In the genomic region with DNA sequence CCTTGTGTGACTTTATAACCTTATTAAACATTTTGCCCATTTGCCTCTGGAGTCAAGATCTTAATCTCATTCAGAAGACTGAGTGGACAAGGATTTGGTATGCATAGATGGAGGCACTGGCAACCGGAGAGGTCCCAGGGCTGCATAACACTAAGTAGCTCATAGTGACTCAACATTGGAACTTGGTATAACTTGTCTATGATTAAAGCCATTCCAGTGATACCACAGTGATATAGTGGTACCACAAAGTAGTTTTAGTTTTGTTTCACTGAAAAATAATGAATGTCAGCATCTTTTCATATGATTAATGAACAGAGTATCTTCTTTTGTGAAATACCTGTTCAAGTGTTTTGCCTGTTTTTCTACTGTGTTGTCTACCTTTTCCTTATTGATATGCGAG, we compare ENCODE assay signal across 18 cellular contexts. TPM values are rescaled to one million over a fixed set of nuclear protein-coding genes. Genes with fewer than 3 reads are reported as not detected.
A peak's percentile ranks its signal among the peaks of the same experiment; 100 is the strongest.
DNase-seq lines count a peak whose midpoint lies in the region; ATAC-seq, FAIRE-seq and TF ChIP-seq lines count a peak whose summit lies in the region.
"Had no signal": no experiment of that assay in that cellular context is flagged by ENCODE, and none has a peak within 500 bp of the region (broad histone marks: within the 10 kb centered on the region; RNA-seq: fewer than 3 reads in every experiment).

No MANE protein-coding gene starts in this region.

- no peak overlapping the region for H2AFZ ChIP-seq in PC-3 (ENCODE audit: low read length)
- H2AFZ ChIP-seq in H1 (ENCODE audit: low read length): no peak overlapping the region
- no peak overlapping the region for H2AFZ ChIP-seq in trophoblast cell (ENCODE audit: insufficient read depth, low read length, poor library complexity)

- H3K4me2 ChIP-seq in PC-3 (ENCODE audit: low read length) (no peak overlapping the region), H1 (ENCODE audit: insufficient read depth in 1 of 2, low read depth in 2 of 2, low read length in 2 of 2) (no peak overlapping the region), trophoblast cell (ENCODE audit: low read length) (no peak overlapping the region)

- no peak for TF ChIP-seq RAD21 in H1 (IDR thresholded peaks at IDR 0.05 in 1 of 2, conservative IDR thresholded peaks at IDR 0.05 in 1 of 2; ENCODE audit: low read depth in 2 of 2, low read length in 2 of 2)

- H2BK20ac ChIP-seq in H1 (ENCODE audit: low read length): no peak overlapping the region

- H3K27me3 ChIP-seq in PC-3 (ENCODE audit: low read length): no peaks in the 10 kb centered on the region
- no peaks in the 10 kb centered on the region for H3K27me3 ChIP-seq in H1 (replicated peaks in 1 of 4; ENCODE audit: control insufficient read depth in 3 of 4, extremely low read depth in 1 of 4, insufficient read depth in 3 of 4, low read length in 3 of 4)
- H3K27me3 ChIP-seq in trophoblast cell (ENCODE audit: insufficient read depth, low read length): no peaks in the 10 kb centered on the region

- 90% methylated on average over 2 of the region's 2 CpGs; no CpG with 5 or more reads in 1 of the 2 experiments for WGBS in H1 (ENCODE audit: extremely low coverage in 1 of 2, insufficient coverage in 1 of 2, insufficient read length in 1 of 2, insufficient replicate concordance in 2 of 2, low coverage in 1 of 2, low lambda C conversion rate in 2 of 2, missing lambda C conversion rate in 1 of 2), 2 experiments
- WGBS in trophoblast cell (ENCODE audit: extremely low coverage, insufficient coverage, insufficient read length): no CpG with 5 or more reads among the region's 2 CpGs

- TF ChIP-seq POLR2A in H1 (IDR thresholded peaks at IDR 0.05; ENCODE audit: control extremely low read depth in 1 of 2, low read depth in 2 of 2, low read length in 2 of 2): no peak

- H2BK12ac ChIP-seq in H1 (ENCODE audit: low read depth, low read length): no peak overlapping the region
- no peak overlapping the region for H2BK12ac ChIP-seq in trophoblast cell (ENCODE audit: low read length)

- no peak overlapping the region for H3K14ac ChIP-seq in H1 (ENCODE audit: insufficient read length)
- H3K14ac ChIP-seq in trophoblast cell (ENCODE audit: low read length): no peak overlapping the region

- H3K9me2 ChIP-seq in PC-3 (replicated peaks; ENCODE audit: low read length): no peaks in the 10 kb centered on the region

- no peak for ATAC-seq in PC-3
- ATAC-seq in HG02981 (IDR thresholded peaks at IDR 0.05; ENCODE audit: unreplicated experiment): no peak
- no peak for ATAC-seq in Right ventricle myocardium inferior
- ATAC-seq: left ventricle myocardium superior had no signal

- H3K18ac ChIP-seq in H1 (ENCODE audit: extremely low read depth, low read length) (no peak overlapping the region), trophoblast cell (ENCODE audit: low read length) (no peak overlapping the region)

- H2BK120ac ChIP-seq in H1 (replicated peaks; ENCODE audit: low read depth, low read length): no peak overlapping the region
- H2BK120ac ChIP-seq in trophoblast cell (ENCODE audit: insufficient read depth, low read length, poor library complexity): no peak overlapping the region

- peak; percentile 83 for DNase-seq in ELR (ENCODE audit: low read depth)
- peak; percentile 24 for DNase-seq in PC-3
- no peak for DNase-seq in H1 (ENCODE audit: low read depth in 1 of 2, low spot score in 2 of 2)
- peak; percentile 66 to 86 for DNase-seq in trophoblast cell
- no peak for DNase-seq in Right ventricle myocardium inferior (ENCODE audit: missing footprints)
- DNase-seq in T1000 (lab: John Stamatoyannopoulos, UW): no peak
- no peak for DNase-seq in NOMO-1 treated with DMSO at 0.1 percent for 48 hours (lab: John Stamatoyannopoulos, UW; ENCODE audit: unreplicated experiment)
- DNase-seq: activated CD4-positive, CD25-positive, alpha-beta regulatory T cell treated with anti-CD3 and anti-CD28 coated beads, Interleukin-2, amount 50 U/mL, for 72 hours; activated CD8-positive, alpha-beta memory T cell treated with anti-CD3 and anti-CD28 coated beads, Interleukin-2, amount 50 U/mL, for 48 hours; CD4-positive, alpha-beta memory T cell; left ventricle myocardium superior; NCI-H1694; NCI-H510A treated with DMSO at 0.1 percent for 48 hours; stimulated activated CD4-positive, alpha-beta T cell treated with anti-CD3 and anti-CD28 coated beads, Interleukin-15, amount 100 ng/mL, for 24 hours had no signal

- H4K20me1 ChIP-seq in PC-3 (ENCODE audit: low read length) (no peaks in the 10 kb centered on the region), H1 (replicated peaks in 1 of 2; ENCODE audit: control insufficient read depth in 1 of 2, insufficient read depth in 2 of 2, low read length in 2 of 2) (peaks cover 0 to 2% of the 10 kb centered on the region in 2 experiments)

- no peak overlapping the region for H3K4me3 ChIP-seq in PC-3 (ENCODE audit: low read length)
- H3K4me3 ChIP-seq in H1 (ENCODE audit: extremely low read depth in 1 of 4, insufficient read depth in 2 of 4, low read depth in 3 of 4, low read length in 4 of 4): no peak overlapping the region
- H3K4me3 ChIP-seq in trophoblast cell (ENCODE audit: low read depth, low read length): no peak overlapping the region

- no peak overlapping the region for H4K5ac ChIP-seq in H1 (ENCODE audit: insufficient read length, low read depth, low read length)

- H3K9me3 ChIP-seq in PC-3 (ENCODE audit: low read length): no peaks in the 10 kb centered on the region
- no peaks in the 10 kb centered on the region for H3K9me3 ChIP-seq in H1 (ENCODE audit: insufficient read depth in 2 of 2, low read depth in 1 of 2, low read length in 1 of 2)
- peaks cover 2% of the 10 kb centered on the region for H3K9me3 ChIP-seq in trophoblast cell (ENCODE audit: insufficient read depth, low read depth, low read length)

- no peaks in the 10 kb centered on the region for H3K4me1 ChIP-seq in PC-3 (ENCODE audit: insufficient read depth, low read length)
- H3K4me1 ChIP-seq in H1 (replicated peaks in 1 of 4; ENCODE audit: control insufficient read depth in 3 of 4, insufficient read depth in 4 of 4, low read length in 3 of 4): 0 out of 7 replicates have a peak, but pooled peaks cover 0 to 2% (median 0%) of the 10 kb centered on the region in 4 experiments
- no peaks in the 10 kb centered on the region for H3K4me1 ChIP-seq in trophoblast cell (ENCODE audit: control insufficient read depth in 1 of 2, insufficient read depth in 2 of 2, low read length in 2 of 2)

- intact Hi-C loops in PC-3 (cut with micrococcal nuclease): no loop called here
- intact Hi-C loops in Right ventricle myocardium inferior (cut with DNase I): no loop called here

- H3K79me1 ChIP-seq in H1 (ENCODE audit: low read depth, low read length) (no peaks in the 10 kb centered on the region), trophoblast cell (ENCODE audit: low read length) (no peaks in the 10 kb centered on the region)

- H4K91ac ChIP-seq in H1 (replicated peaks; ENCODE audit: insufficient read length, low read length): no peak overlapping the region
- H4K91ac ChIP-seq in trophoblast cell (ENCODE audit: low read depth, low read length): no peak overlapping the region

- 0 out of 2 replicates have a peak, but pooled peaks cover 5% of the 10 kb centered on the region for H3K36me3 ChIP-seq in PC-3 (ENCODE audit: low read depth, low read length)
- peaks cover 0 to 7% (median 3%) of the 10 kb centered on the region in 4 experiments; a peak in 1 of 8 replicates for H3K36me3 ChIP-seq in H1 (ENCODE audit: control insufficient read depth in 2 of 4, insufficient read depth in 4 of 4, low read length in 3 of 4)
- peaks cover 4 to 5% of the 10 kb centered on the region in 2 experiments for H3K36me3 ChIP-seq in trophoblast cell (ENCODE audit: control insufficient read depth in 1 of 2, insufficient read depth in 2 of 2, low read length in 2 of 2)

- no peak overlapping the region for H2AK5ac ChIP-seq in H1 (ENCODE audit: low read depth, low read length)
- H2AK5ac ChIP-seq in trophoblast cell (ENCODE audit: low read length): no peak overlapping the region

- CTCF ChIA-PET in PC-3 (lab: Charles Lee): interaction anchor here (0.6 kb wide), 1 partner anchor 31 kb away, joined by 7 read pairs; no protein-coding TSS in a partner anchor
- CTCF ChIA-PET in H1 (lab: Charles Lee; ENCODE audit: partially characterized antibody): interaction anchor here (0.6 to 1.5 kb wide), 5 partner anchors 9 to 58 kb away, joined by 3 to 10 read pairs (median 4); partner anchors contain the start of gene RNF6

- H2BK5ac ChIP-seq in H1 (ENCODE audit: low read depth, low read length) (no peak overlapping the region), trophoblast cell (ENCODE audit: low read depth, low read length, poor library complexity) (no peak overlapping the region)

- no peaks in the 10 kb centered on the region for H3K23me2 ChIP-seq in H1 (ENCODE audit: low read depth, low read length)

- no peaks in the 10 kb centered on the region for H3F3A ChIP-seq in PC-3 (ENCODE audit: low read length, unreplicated experiment)

- H3K9ac ChIP-seq in PC-3 (ENCODE audit: low read length) (no peak overlapping the region), H1 (replicated peaks in 1 of 4; ENCODE audit: extremely low read depth in 1 of 4, low read depth in 3 of 4, low read length in 3 of 4) (no peak overlapping the region), trophoblast cell (ENCODE audit: low read length) (no peak overlapping the region)

- peak; percentile 13 for FAIRE-seq in H1 (lab: Jason Lieb, UNC)
- FAIRE-seq: endometrium, GM12892 had no signal

- H3K56ac ChIP-seq in H1 (replicated peaks; ENCODE audit: insufficient read length, low read depth, low read length): no peak overlapping the region

- no peak for TF ChIP-seq EP300 in H1 (IDR thresholded peaks at IDR 0.05; ENCODE audit: borderline replicate concordance in 1 of 2, low read depth in 2 of 2, low read length in 2 of 2)

- H3K27ac ChIP-seq in PC-3 (ENCODE audit: low read length): no peak overlapping the region
- H3K27ac ChIP-seq in H1 (ENCODE audit: low read depth, low read length): no peak overlapping the region
- H3K27ac ChIP-seq in trophoblast cell (ENCODE audit: low read depth, low read length): no peak overlapping the region
- H3K27ac ChIP-seq: HL-60 had no signal

- H3K23ac ChIP-seq in H1 (ENCODE audit: insufficient read length) (no peak overlapping the region), trophoblast cell (ENCODE audit: low read length) (no peak overlapping the region)

- H4K8ac ChIP-seq in H1 (ENCODE audit: extremely low read depth, insufficient read depth, low read length): no peak overlapping the region
- no peak overlapping the region for H4K8ac ChIP-seq in trophoblast cell (ENCODE audit: low read depth, low read length)

- no peak overlapping the region for H2BK15ac ChIP-seq in H1 (ENCODE audit: low read length)

- POLR2A ChIA-PET in PC-3 (lab: Charles Lee; ENCODE audit: unreplicated experiment) (interaction anchor here (0.7 kb wide), 1 partner anchor 78 kb away, joined by 3 read pairs; no protein-coding TSS in a partner anchor), H1 (lab: Charles Lee; ENCODE audit: partially characterized antibody) (no interaction called here)

- TF ChIP-seq CTCF in PC-3 (conservative IDR thresholded peaks at IDR 0.05; ENCODE audit: low read depth, low read length) (no peak), H1 (IDR thresholded peaks at IDR 0.05; ENCODE audit: control extremely low read depth in 1 of 3, insufficient read depth in 1 of 3, low read depth in 1 of 3, low read length in 3 of 3) (no peak)

- H3K4ac ChIP-seq in H1 (replicated peaks; ENCODE audit: insufficient read length, low read depth, low read length) (no peak overlapping the region), trophoblast cell (ENCODE audit: low read depth, low read length) (no peak overlapping the region)

- H3K79me2 ChIP-seq in PC-3 (ENCODE audit: low read length): peaks cover 40% of the 10 kb centered on the region
- peaks cover 0 to 52% of the 10 kb centered on the region in 2 experiments; a peak in 2 of 4 replicates for H3K79me2 ChIP-seq in H1 (ENCODE audit: control insufficient read depth in 1 of 2, insufficient read depth in 2 of 2, low read length in 2 of 2)
- H3K79me2 ChIP-seq in trophoblast cell (ENCODE audit: control insufficient read depth, insufficient read depth, low read length, poor library complexity): no peaks in the 10 kb centered on the region

- no TSS peak for BruUV-seq in PC-3 (replicated peaks; lab: Mats Ljungman, UMichigan)

- H4K12ac ChIP-seq in trophoblast cell (ENCODE audit: low read depth, low read length): no peak overlapping the region

RNA-seq across cellular contexts. Expression of gene CDK8, which starts 26.4 kb away (rescaled TPM):
- total RNA-seq in PC-3 (2014; rRNA removed) (14.5 and 18.7 TPM in 2 replicates), Right ventricle myocardium inferior (10.3 TPM)
- 22.1 and 23.7 TPM in 2 replicates for total RNA-seq in H1 (2021; fragmentation: NEBNext Ultra II Directional; extraction: Animal tissue kit (Norgen Biotek cat#: 25700))
- polyA plus RNA-seq in H1 (2011; rRNA removed): 14.1 and 25.6 TPM in 2 replicates
- polyA plus RNA-seq in H1 (2011; cell fraction: cytosol; rRNA removed): 22.6 TPM
- polyA plus RNA-seq in H1 (2011; cell fraction: nucleus; rRNA removed): 20.3 TPM
- 16.3 to 18.6 TPM (median 18.0 TPM) in 4 replicates for polyA plus RNA-seq in H1 (2012, experiment 1 of 2)
- 3.3 TPM for polyA plus RNA-seq in H1 (2012, experiment 2 of 2)
- 22.8 TPM for polyA plus RNA-seq in H1 (2013, experiment 1 of 2)
- 20.2 TPM for polyA plus RNA-seq in H1 (2013, experiment 2 of 2)
- 41.1 and 43.9 TPM in 2 replicates for polyA minus RNA-seq in H1 (2011; rRNA and poly(A)+ RNA removed)
- 16.9 TPM for polyA minus RNA-seq in H1 (2011; cell fraction: cytosol; rRNA and poly(A)+ RNA removed)
- 23.4 TPM for polyA minus RNA-seq in H1 (2011; cell fraction: nucleus; rRNA and poly(A)+ RNA removed)
- 48.3 and 49.5 TPM in 2 replicates for polyA plus RNA-seq in trophoblast cell (2013)

RNA-seq across cellular contexts. Expression of gene RNF6, which starts 58.2 kb away (rescaled TPM):
- 23.8 and 34.0 TPM in 2 replicates for total RNA-seq in PC-3 (2014; rRNA removed)
- total RNA-seq in H1 (2021; fragmentation: NEBNext Ultra II Directional; extraction: Animal tissue kit (Norgen Biotek cat#: 25700)): 13.8 and 15.0 TPM in 2 replicates
- 3.1 and 4.0 TPM in 2 replicates for polyA plus RNA-seq in H1 (2011; rRNA removed)
- 5.1 TPM for polyA plus RNA-seq in H1 (2011; cell fraction: cytosol; rRNA removed)
- 4.7 TPM for polyA plus RNA-seq in H1 (2011; cell fraction: nucleus; rRNA removed)
- polyA plus RNA-seq in H1 (2012, experiment 1 of 2): 6.7 to 8.2 TPM (median 7.4 TPM) in 4 replicates
- polyA plus RNA-seq in H1 (2012, experiment 2 of 2): 0.37 TPM
- polyA plus RNA-seq in H1 (2013, experiment 1 of 2): 8.9 TPM
- polyA plus RNA-seq in H1 (2013, experiment 2 of 2): 9.2 TPM
- polyA minus RNA-seq in H1 (2011; rRNA and poly(A)+ RNA removed): 12.4 and 20.0 TPM in 2 replicates
- 8.1 TPM for polyA minus RNA-seq in H1 (2011; cell fraction: cytosol; rRNA and poly(A)+ RNA removed)
- polyA minus RNA-seq in H1 (2011; cell fraction: nucleus; rRNA and poly(A)+ RNA removed): 36.3 TPM
- polyA plus RNA-seq in trophoblast cell (2013): 45.8 and 47.5 TPM in 2 replicates
- total RNA-seq in Right ventricle myocardium inferior: 19.7 TPM

Comparison
In these comparisons a context has a peak if more than half of its experiments do, and no peak if none do; other contexts are left out.
1. DNase-seq: peak in ELR (single experiment), PC-3 (single experiment) and trophoblast cell (2 of 2); none in H1 (0 of 2), Right ventricle myocardium inferior (single experiment), T1000 (single experiment) and NOMO-1 treated with DMSO at 0.1 percent for 48 hours (single experiment).